In the genomic region with DNA sequence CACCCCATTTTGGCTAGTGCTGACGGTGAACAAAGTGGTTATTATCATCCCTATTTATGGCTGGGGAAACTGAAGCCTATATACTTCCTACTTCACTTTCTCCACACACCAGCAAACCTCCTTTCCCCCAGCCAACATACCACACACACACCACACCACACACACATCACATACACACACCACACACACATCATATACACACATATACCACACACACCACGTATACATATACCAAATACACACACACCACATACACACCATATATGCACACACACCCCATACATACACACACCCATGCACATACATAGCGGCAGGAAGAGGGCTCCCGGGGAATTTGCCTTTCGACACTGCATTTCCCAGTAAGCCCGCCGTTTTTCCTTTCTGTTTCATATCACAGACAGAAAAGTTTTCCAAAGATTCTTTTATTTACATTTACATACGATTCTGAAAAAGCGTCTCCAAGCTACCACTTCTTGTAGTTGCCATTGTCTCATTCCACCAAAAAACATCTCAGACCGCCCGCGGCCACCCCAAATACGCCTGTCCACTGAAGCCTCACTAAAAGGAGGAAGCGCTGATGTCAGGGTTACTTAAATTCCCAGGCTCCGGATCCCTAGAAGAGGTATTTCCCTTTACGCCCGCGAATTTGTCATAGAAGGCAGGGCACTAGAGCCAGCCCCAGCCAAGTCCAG, we compare ENCODE assay signal across 1 cellular context.
TF ChIP-seq lines count a peak whose summit lies in the region.

No MANE protein-coding gene starts in this region.

TF ChIP-seq in IMR-90, 13 proteins besides CTCF, POLR2A, EP300 and RAD21 (continued from another document):
- 0 out of 2 replicates have a peak, but pooled peaks have one; percentile 35 for TF ChIP-seq MAZ (IDR thresholded peaks at IDR 0.05; ENCODE audit: borderline replicate concordance, low read depth, low read length)
- peak; percentile 24; the same call in 1 of the 2 replicates for TF ChIP-seq CEBPB (IDR thresholded peaks at IDR 0.05; ENCODE audit: low read depth, low read length)
